ENCODE assay signal across 8 cellular contexts in genomic region chr4:112297495-112297894, GRCh38. TPM values are rescaled to one million over a fixed set of nuclear protein-coding genes. Genes with fewer than 3 reads are reported as not detected.
DNase-seq lines count a peak whose midpoint lies in the region; ATAC-seq and TF ChIP-seq lines count a peak whose summit lies in the region.

No MANE protein-coding gene starts in this region.

- H3K9me3 ChIP-seq in lower lobe of right lung (no peaks in the 10 kb centered on the region), aorta (ENCODE audit: control insufficient read depth, low read length) (no peaks in the 10 kb centered on the region)

- TF ChIP-seq CTCF in lower lobe of right lung (IDR thresholded peaks at IDR 0.05), result no peak

- peak overlapping the region; percentile 29 for H3K27ac ChIP-seq in adipose tissue (ENCODE audit: low read depth, low read length)
- H3K27ac ChIP-seq in lower lobe of right lung, result peak overlapping the region; percentile 74
- no peak overlapping the region for H3K27ac ChIP-seq in aorta (ENCODE audit: low read depth in 1 of 2, low read length in 2 of 2)

- DNase-seq in Right ventricle myocardium inferior (ENCODE audit: missing footprints) (no peak), cardiac septum (ENCODE audit: low spot score) (no peak), lower lobe of right lung (no peak), aorta (no peak), NCI-H2171 treated with DMSO at 0.1 percent for 48 hours (lab: John Stamatoyannopoulos, UW) (no peak), HPDE6-E6E7 (ENCODE audit: extremely low spot score) (no peak), NCI-H1092 (lab: John Stamatoyannopoulos, UW) (no peak)

- ATAC-seq in Right ventricle myocardium inferior (peak; percentile 15), lower lobe of right lung (peak; percentile 63 to 85), aorta (ENCODE audit: low FRiP score) (peak; percentile 45)

- intact Hi-C loops in Right ventricle myocardium inferior (cut with DNase I), result no loop called here
- intact Hi-C loops in cardiac septum (cut with DNase I), result no loop called here
- intact Hi-C loops in lower lobe of right lung (cut with DNase I), result no loop called here
- intact Hi-C loops in aorta (cut with DNase I), result no loop called here

- WGBS in adipose tissue, 3 donors, result 0 to 2% (median 1%) methylated on average over 1 of the region's 1 CpG
- 3% methylated on average over 1 of the region's 1 CpG for WGBS in aorta, 2 donors

- H3K4me1 ChIP-seq in lower lobe of right lung (peaks cover 26% of the 10 kb centered on the region), aorta (ENCODE audit: control insufficient read depth in 1 of 2, insufficient read depth in 2 of 2, low read length in 2 of 2) (no peaks in the 10 kb centered on the region)

- H3K27me3 ChIP-seq in lower lobe of right lung (ENCODE audit: low read depth) (no peaks in the 10 kb centered on the region), aorta (ENCODE audit: control insufficient read depth in 1 of 2, insufficient read depth in 2 of 2, low read length in 1 of 2) (no peaks in the 10 kb centered on the region)

- H3K4me3 ChIP-seq in lower lobe of right lung, result peak overlapping the region; percentile 55
- peak overlapping the region; percentile 74 to 79 for H3K4me3 ChIP-seq in aorta (ENCODE audit: low read length in 2 of 2)

- H3K36me3 ChIP-seq in lower lobe of right lung (no peaks in the 10 kb centered on the region), aorta (ENCODE audit: control insufficient read depth in 1 of 2, insufficient read depth in 2 of 2, low read length in 1 of 2) (peaks cover 0 to 6% of the 10 kb centered on the region in 2 donors)

RNA-seq across cellular contexts. Expression of gene ALPK1, which starts 0.3 kb away (rescaled TPM):
- 5.5 TPM for total RNA-seq in Right ventricle myocardium inferior
- 4.9 TPM for total RNA-seq in cardiac septum
- polyA plus RNA-seq in adipose tissue, result 10 to 100 TPM in 1 of 3 donors, 1 to 10 TPM in 2; 3.0 to 10.9 (median 9.3) TPM
- 40.1 TPM for total RNA-seq in lower lobe of right lung
- 10 to 100 TPM; 36.7 to 52.7 TPM for total RNA-seq in aorta
- polyA plus RNA-seq in aorta, result 10 to 100 TPM in 1 of 2 donors, 1 to 10 TPM in 1; 6.6 to 11.2 TPM

RNA-seq across cellular contexts. Expression of gene TIFA, which starts 11.8 kb away (rescaled TPM):
- total RNA-seq in Right ventricle myocardium inferior, result 22.9 TPM
- 4.0 TPM for total RNA-seq in cardiac septum
- polyA plus RNA-seq in adipose tissue, result 10 to 100 TPM; 10.5 to 20.5 (median 12.9) TPM
- total RNA-seq in lower lobe of right lung, result 11.5 TPM
- 10 to 100 TPM in 1 of 2 donors, 1 to 10 TPM in 1; 8.5 to 12.6 TPM for total RNA-seq in aorta
- 10 to 100 TPM in 1 of 2 donors, 1 to 10 TPM in 1; 9.9 to 11.3 TPM for polyA plus RNA-seq in aorta

Comparison
In these comparisons a context has a peak if more than half of its experiments do, and no peak if none do; other contexts are left out.
1. ATAC-seq: peak in every context shown above with its lines; median percentile 74 in lower lobe of right lung; 45 in aorta; 15 in Right ventricle myocardium inferior.
2. H3K27ac ChIP-seq: peak in adipose tissue (single experiment) and lower lobe of right lung (single experiment); none in aorta (0 of 2).